ENCODE assay signal across 9 cellular contexts in genomic region chr1:208178091-208178529, GRCh38.
DNase-seq lines count a peak whose midpoint lies in the region; ATAC-seq and TF ChIP-seq lines count a peak whose summit lies in the region.
"Had no signal": no experiment of that assay in that cellular context is flagged by ENCODE, and none has a peak within 500 bp of the region (broad histone marks: within the 10 kb centered on the region; RNA-seq: fewer than 3 reads in every experiment).

No MANE protein-coding gene starts in this region.

- no peak overlapping the region for H4K12ac ChIP-seq in trophoblast cell (ENCODE audit: low read depth, low read length)

- no peaks in the 10 kb centered on the region for H3K36me3 Mint-ChIP-seq in GM23338 (ENCODE audit: low read depth)

- TF ChIP-seq CTCF in GM23338 (conservative IDR thresholded peaks at IDR 0.05; ENCODE audit: low read depth in 2 of 2): peak in 1 of 2 experiments; percentile 18; a peak in 1 of 4 replicates

- H3K9ac ChIP-seq in trophoblast cell (ENCODE audit: low read length): no peak overlapping the region

- no peak overlapping the region for H2BK12ac ChIP-seq in trophoblast cell (ENCODE audit: low read length)

- peak overlapping the region; percentile 15; the same call in 1 of the 2 replicates for H3K4me3 ChIP-seq in GM23338
- H3K4me3 ChIP-seq in trophoblast cell (ENCODE audit: low read depth, low read length): no peak overlapping the region
- no peak overlapping the region for H3K4me3 ChIP-seq in effector memory CD4-positive, alpha-beta T cell (ENCODE audit: insufficient read depth, low read depth, low read length, poor library complexity, severe bottlenecking)

- H3K4me2 ChIP-seq in GM23338: peak overlapping the region; percentile 67
- H3K4me2 ChIP-seq in trophoblast cell (ENCODE audit: low read length): no peak overlapping the region

- H3K4me3 Mint-ChIP-seq in GM23338: no peak overlapping the region

- no peak overlapping the region for H4K91ac ChIP-seq in trophoblast cell (ENCODE audit: low read depth, low read length)

- DNase-seq in GM23338 (ENCODE audit: low spot score): no peak
- peak; percentile 83 to 90 for DNase-seq in NCI-H2081 (lab: John Stamatoyannopoulos, UW)
- DNase-seq in cerebellum (ENCODE audit: low spot score): peak; percentile 73
- no peak for DNase-seq in trophoblast cell
- no peak for DNase-seq in effector memory CD4-positive, alpha-beta T cell
- no peak for DNase-seq in hepatic stellate cell (ENCODE audit: low spot score)

- H3K9me3 Mint-ChIP-seq in GM23338: no peaks in the 10 kb centered on the region; the same call in 2 of the 3 replicates

- H4K20me1 ChIP-seq in GM23338 (replicated peaks; ENCODE audit: insufficient read depth): no peaks in the 10 kb centered on the region

- H3K23ac ChIP-seq in trophoblast cell (ENCODE audit: low read length): no peak overlapping the region

- H4K8ac ChIP-seq in trophoblast cell (ENCODE audit: low read depth, low read length): no peak overlapping the region

- peak overlapping the region; percentile 17 for H3K14ac ChIP-seq in trophoblast cell (ENCODE audit: low read length)

- H3K79me2 ChIP-seq in GM23338 (replicated peaks; ENCODE audit: insufficient read depth) (no peaks in the 10 kb centered on the region), trophoblast cell (ENCODE audit: control insufficient read depth, insufficient read depth, low read length, poor library complexity) (no peaks in the 10 kb centered on the region)

- no peaks in the 10 kb centered on the region for H3K27me3 ChIP-seq in GM23338 (ENCODE audit: insufficient read depth)
- H3K27me3 ChIP-seq in trophoblast cell (ENCODE audit: insufficient read depth, low read length): no peaks in the 10 kb centered on the region
- no peaks in the 10 kb centered on the region for H3K27me3 ChIP-seq in effector memory CD4-positive, alpha-beta T cell (replicated peaks; ENCODE audit: control insufficient read depth, insufficient read depth, low read length, poor library complexity, severe bottlenecking)

- H2AFZ ChIP-seq in GM23338: peak overlapping the region; percentile 44; the same call in 1 of the 2 replicates
- H2AFZ ChIP-seq in trophoblast cell (ENCODE audit: insufficient read depth, low read length, poor library complexity): no peak overlapping the region

- WGBS in trophoblast cell (ENCODE audit: extremely low coverage, insufficient coverage, insufficient read length): no CpG with 5 or more reads among the region's 2 CpGs

- no peak overlapping the region for H2BK120ac ChIP-seq in trophoblast cell (ENCODE audit: insufficient read depth, low read length, poor library complexity)

- no peak overlapping the region for H2AK5ac ChIP-seq in trophoblast cell (ENCODE audit: low read length)

- H3K9me3 ChIP-seq in trophoblast cell (ENCODE audit: insufficient read depth, low read depth, low read length): no peaks in the 10 kb centered on the region
- no peaks in the 10 kb centered on the region for H3K9me3 ChIP-seq in effector memory CD4-positive, alpha-beta T cell (ENCODE audit: control insufficient read depth, low read length)

- H3K4me1 Mint-ChIP-seq in GM23338: peaks cover 61% of the 10 kb centered on the region

- H3F3A ChIP-seq in GM23338 (replicated peaks; ENCODE audit: low read depth): no peaks in the 10 kb centered on the region

- H3K9me2 ChIP-seq in GM23338 (ENCODE audit: insufficient read depth): peaks cover 5% of the 10 kb centered on the region; the same call in 1 of the 2 replicates

- no peaks in the 10 kb centered on the region for H3K36me3 ChIP-seq in GM23338 (ENCODE audit: insufficient read depth)
- H3K36me3 ChIP-seq in trophoblast cell (ENCODE audit: control insufficient read depth in 1 of 2, insufficient read depth in 2 of 2, low read length in 2 of 2): peaks cover 13 to 18% of the 10 kb centered on the region in 2 experiments
- no peaks in the 10 kb centered on the region for H3K36me3 ChIP-seq in effector memory CD4-positive, alpha-beta T cell (ENCODE audit: control insufficient read depth, insufficient read depth, low read length)

- peaks cover 5% of the 10 kb centered on the region for H3K27me3 Mint-ChIP-seq in GM23338 (ENCODE audit: insufficient read depth, low read depth, poor library complexity)

- peaks cover 12% of the 10 kb centered on the region for H3K79me1 ChIP-seq in trophoblast cell (ENCODE audit: low read length)

- H3K18ac ChIP-seq in trophoblast cell (ENCODE audit: low read length): peak overlapping the region; percentile 37

- H2BK5ac ChIP-seq in trophoblast cell (ENCODE audit: low read depth, low read length, poor library complexity): no peak overlapping the region

- H3K27ac Mint-ChIP-seq in GM23338: 0 out of 2 replicates have a peak overlapping the region, but pooled peaks have one; percentile 68

- ATAC-seq in GM23338 (peak; percentile 40), HG03139 (IDR thresholded peaks at IDR 0.05; ENCODE audit: unreplicated experiment) (no peak), HG03442 (IDR thresholded peaks at IDR 0.05; ENCODE audit: unreplicated experiment) (no peak)
- ATAC-seq: Panc1 had no signal

- H3K27ac ChIP-seq in GM23338 (ENCODE audit: low read depth) (no peak overlapping the region), trophoblast cell (ENCODE audit: low read depth, low read length) (no peak overlapping the region)
- no peak overlapping the region for H3K27ac ChIP-seq in effector memory CD4-positive, alpha-beta T cell (ENCODE audit: insufficient read depth, low read length, poor library complexity, severe bottlenecking)

- no peak overlapping the region for H3K4ac ChIP-seq in trophoblast cell (ENCODE audit: low read depth, low read length)

- H3K4me1 ChIP-seq in GM23338 (ENCODE audit: insufficient read depth) (peaks cover 34% of the 10 kb centered on the region), trophoblast cell (ENCODE audit: control insufficient read depth in 1 of 2, insufficient read depth in 2 of 2, low read length in 2 of 2) (peaks cover 18 to 32% of the 10 kb centered on the region in 2 experiments)
- H3K4me1 ChIP-seq in effector memory CD4-positive, alpha-beta T cell (ENCODE audit: control insufficient read depth, insufficient read depth, low read length, poor library complexity, severe bottlenecking): no peaks in the 10 kb centered on the region

TF ChIP-seq in GM23338, 12 proteins besides CTCF, POLR2A, EP300 and RAD21:
- no peak for TF ChIP-seq ZNF331 (CRISPR knock-in tag; IDR thresholded peaks at IDR 0.05; ENCODE audit: low read depth)
- no peak for TF ChIP-seq POLR2AphosphoS5 (IDR thresholded peaks at IDR 0.05; ENCODE audit: low read depth)

Comparison
In these comparisons a context has a peak if more than half of its experiments do, and no peak if none do; other contexts are left out.
1. DNase-seq: peak in NCI-H2081 (2 of 2) and cerebellum (single experiment); none in GM23338 (single experiment), trophoblast cell (0 of 2), effector memory CD4-positive, alpha-beta T cell (0 of 3) and hepatic stellate cell (single experiment).